ENCODE assay signal across 19 cellular contexts in the genomic region with DNA sequence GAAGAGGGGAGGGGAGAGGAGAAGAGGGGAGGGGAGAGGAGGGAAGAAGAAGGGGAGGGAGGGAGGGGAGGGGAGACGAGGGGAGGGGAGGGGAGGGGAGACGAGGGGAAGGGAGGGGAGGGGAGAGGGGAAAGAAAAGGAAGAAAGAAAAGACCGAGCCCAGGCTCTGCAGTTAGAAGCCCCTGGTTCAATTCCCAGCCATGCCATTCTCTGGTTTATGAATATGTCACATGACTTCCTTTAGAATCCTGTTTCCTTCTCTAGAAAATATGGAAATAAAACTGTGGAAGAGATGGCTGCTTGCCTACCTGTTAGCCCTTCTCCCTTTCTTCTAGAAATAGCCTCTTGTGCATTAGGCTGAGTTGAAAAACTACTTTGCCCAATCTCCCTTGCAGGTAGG. TPM values are rescaled to one million over a fixed set of nuclear protein-coding genes. Genes with fewer than 3 reads are reported as not detected.
A peak's percentile ranks its signal among the peaks of the same experiment; 100 is the strongest.
DNase-seq lines count a peak whose midpoint lies in the region; ATAC-seq, FAIRE-seq and TF ChIP-seq lines count a peak whose summit lies in the region.
"Had no signal": no experiment of that assay in that cellular context is flagged by ENCODE, and none has a peak within 500 bp of the region (broad histone marks: within the 10 kb centered on the region; RNA-seq: fewer than 3 reads in every experiment).

No MANE protein-coding gene starts in this region.

- no peaks in the 10 kb centered on the region for H3K9me3 Mint-ChIP-seq in GM23338
- no peaks in the 10 kb centered on the region for H3K9me3 Mint-ChIP-seq in Calu3 (ENCODE audit: low read depth, unreplicated experiment)
- H3K9me3 Mint-ChIP-seq: HFFc6 had no signal

- no peak for FAIRE-seq in K562 (lab: Jason Lieb, UNC)
- FAIRE-seq: A204.1, GM12891, GM19239 had no signal

- no peak for TF ChIP-seq EP300 in K562 (IDR thresholded peaks at IDR 0.05; ENCODE audit: low read length)

- ATAC-seq in GM23338: no peak
- ATAC-seq in K562: no peak
- no peak for ATAC-seq in gastrocnemius medialis

- intact Hi-C loops in OCI-LY7 (cut with micrococcal nuclease; ENCODE audit: unreplicated experiment): loop anchor here (1.0 kb wide), 1 partner anchor 21 kb away; no protein-coding TSS in a partner anchor
- intact Hi-C loops in K562 (cut with micrococcal nuclease): loop anchor here (1.0 kb wide), 1 partner anchor 253 kb away; no protein-coding TSS in a partner anchor
- intact Hi-C loops in gastrocnemius medialis (cut with DNase I; ENCODE audit: low total_unique reads): no loop called here
- intact Hi-C loops in dorsolateral prefrontal cortex (cut with DNase I): no loop called here
- intact Hi-C loops in Calu3 (cut with micrococcal nuclease; ENCODE audit: unreplicated experiment): no loop called here

- H3K4me2 ChIP-seq in GM23338 (no peak overlapping the region), OCI-LY7 (ENCODE audit: low read length) (peak overlapping the region; percentile 45), K562 (ENCODE audit: insufficient read depth, low read length) (no peak overlapping the region)
- H3K4me2 ChIP-seq: KMS-11 had no signal

- POLR2A ChIA-PET in OCI-LY7 (lab: Charles Lee) (no interaction called here), K562 (lab: Yijun Ruan, JAX) (interaction anchor here (0.7 kb wide), 1 partner anchor 251 kb away, joined by 3 read pairs; a partner anchor contains a TSS)

- H3K4me3 ChIP-seq in GM23338 (no peak overlapping the region), OCI-LY7 (ENCODE audit: low read depth, low read length, poor library complexity, severe bottlenecking) (no peak overlapping the region), K562 (no peak overlapping the region), gastrocnemius medialis (no peak overlapping the region), dorsolateral prefrontal cortex (no peak overlapping the region)

- H3K36me3 Mint-ChIP-seq in GM23338 (ENCODE audit: low read depth): peaks cover 16% of the 10 kb centered on the region
- H3K36me3 Mint-ChIP-seq in Calu3 (ENCODE audit: insufficient read depth, unreplicated experiment): peaks cover 5% of the 10 kb centered on the region
- H3K36me3 Mint-ChIP-seq: CD14-positive monocyte; CD4-positive, alpha-beta memory T cell had no signal

- peaks cover 11% of the 10 kb centered on the region; the same call in 1 of the 2 replicates for H3F3A ChIP-seq in GM23338 (replicated peaks; ENCODE audit: low read depth)

- CTCF ChIA-PET in OCI-LY7 (lab: Charles Lee; ENCODE audit: unreplicated experiment) (no interaction called here), K562 (lab: Yijun Ruan, JAX; ENCODE audit: low intra/inter-chr PET ratio) (no interaction called here), Calu3 (lab: Charles Lee) (interaction anchor here (0.6 to 1.2 kb wide), 3 partner anchors 66 to 1122 kb away, joined by 3 to 4 read pairs (median 4); no protein-coding TSS in a partner anchor)

- 0 out of 2 replicates have a peak overlapping the region, but pooled peaks have one; percentile 63 for H3K27ac ChIP-seq in GM23338 (ENCODE audit: low read depth)
- H3K27ac ChIP-seq in OCI-LY7 (ENCODE audit: low read depth, low read length, poor library complexity, severe bottlenecking): peak overlapping the region; percentile 52
- 0 out of 3 replicates have a peak overlapping the region, but pooled peaks have one; percentile 48 for H3K27ac ChIP-seq in K562 (ENCODE audit: extremely low read depth, low read depth, low read length)
- peak overlapping the region in 3 of 4 donors; percentile 37 to 66 (median 41) for H3K27ac ChIP-seq in gastrocnemius medialis
- no peak overlapping the region for H3K27ac ChIP-seq in dorsolateral prefrontal cortex
- H3K27ac ChIP-seq: KMS-11 had no signal

- BruUV-seq in OCI-LY7 (replicated peaks; lab: Mats Ljungman, UMichigan) (no TSS peak), K562 (replicated peaks; lab: Mats Ljungman, UMichigan) (no TSS peak), Calu3 (replicated peaks; lab: Mats Ljungman, UMichigan) (no TSS peak)

- no peaks in the 10 kb centered on the region; the same call in 1 of the 2 replicates for H4K20me1 ChIP-seq in GM23338 (replicated peaks; ENCODE audit: insufficient read depth)
- no peaks in the 10 kb centered on the region for H4K20me1 ChIP-seq in OCI-LY7 (ENCODE audit: insufficient read depth, low read length)
- H4K20me1 ChIP-seq in K562 (replicated peaks; ENCODE audit: control insufficient read depth, insufficient read depth, low read length): no peaks in the 10 kb centered on the region; the same call in 1 of the 2 replicates

- H3K4me1 Mint-ChIP-seq in GM23338 (peaks cover 22% of the 10 kb centered on the region), Calu3 (ENCODE audit: low read depth, unreplicated experiment) (no peaks in the 10 kb centered on the region)
- H3K4me1 Mint-ChIP-seq: CD4-positive, alpha-beta memory T cell had no signal

- no CpG with 5 or more reads among the region's 3 CpGs for WGBS in K562 (ENCODE audit: insufficient coverage, low coverage, missing lambda C conversion rate)

- no peaks in the 10 kb centered on the region for H3K79me2 ChIP-seq in GM23338 (replicated peaks; ENCODE audit: insufficient read depth)
- H3K79me2 ChIP-seq in OCI-LY7 (ENCODE audit: insufficient read depth, low read depth, low read length): no peaks in the 10 kb centered on the region
- H3K79me2 ChIP-seq in K562 (ENCODE audit: control insufficient read depth, insufficient read depth, low read length): no peaks in the 10 kb centered on the region

- no peak for TF ChIP-seq POLR2A in K562 (conservative IDR thresholded peaks at IDR 0.05)
- no peak for TF ChIP-seq POLR2A in gastrocnemius medialis (IDR thresholded peaks at IDR 0.05)

- no peak for DNase-seq in GM23338 (ENCODE audit: low spot score)
- DNase-seq in OCI-LY7 (ENCODE audit: low spot score): peak; percentile 31
- no peak for DNase-seq in K562 (ENCODE audit: extremely low read depth in 1 of 4, low spot score in 3 of 4)
- DNase-seq in gastrocnemius medialis: no peak
- no peak for DNase-seq in NCI-H1092 (lab: John Stamatoyannopoulos, UW)
- no peak for DNase-seq in dorsolateral prefrontal cortex
- DNase-seq in Calu3: no peak
- DNase-seq: ACHN; BE2C; CD4-positive, alpha-beta memory T cell; DMS79 treated with DMSO at 0.1 percent for 48 hours; GF-D8; HFFc6 had no signal

- H3K9me1 ChIP-seq in K562 (ENCODE audit: control insufficient read depth, insufficient read depth, low read length): no peaks in the 10 kb centered on the region

- no peak for TF ChIP-seq CTCF in GM23338 (conservative IDR thresholded peaks at IDR 0.05; ENCODE audit: low read depth in 2 of 2)
- TF ChIP-seq CTCF in OCI-LY7 (conservative IDR thresholded peaks at IDR 0.05; ENCODE audit: low read length): no peak
- no peak for TF ChIP-seq CTCF in K562 (IDR thresholded peaks at IDR 0.05 in 2 of 3, conservative IDR thresholded peaks at IDR 0.05 in 1 of 3; ENCODE audit: insufficient read depth in 2 of 3, low read depth in 1 of 3, low read length in 3 of 3)
- TF ChIP-seq CTCF in gastrocnemius medialis (IDR thresholded peaks at IDR 0.05 in 4 of 5, conservative IDR thresholded peaks at IDR 0.05 in 1 of 5): no peak
- TF ChIP-seq CTCF in dorsolateral prefrontal cortex (IDR thresholded peaks at IDR 0.05 in 54 of 56, conservative IDR thresholded peaks at IDR 0.05 in 2 of 56; ENCODE audit: low read depth in 1 of 56, partially characterized antibody in 56 of 56): no peak
- TF ChIP-seq CTCF in Calu3 (IDR thresholded peaks at IDR 0.05; ENCODE audit: unreplicated experiment): no peak

- H3K27ac Mint-ChIP-seq in GM23338 (no peak overlapping the region), Calu3 (ENCODE audit: unreplicated experiment) (no peak overlapping the region)
- H3K27ac Mint-ChIP-seq: CD14-positive monocyte; CD4-positive, alpha-beta memory T cell; HFFc6 had no signal

- no peak for TF ChIP-seq RAD21 in K562 (CRISPR knock-in tag; conservative IDR thresholded peaks at IDR 0.05 in 1 of 2, IDR thresholded peaks at IDR 0.05 in 1 of 2)

- H3K9ac ChIP-seq in K562 (ENCODE audit: insufficient read depth in 1 of 2, low read depth in 2 of 2, low read length in 2 of 2): no peak overlapping the region
- H3K9ac ChIP-seq: KMS-11 had no signal

- H3K27me3 ChIP-seq in GM23338 (ENCODE audit: insufficient read depth): no peaks in the 10 kb centered on the region
- no peaks in the 10 kb centered on the region for H3K27me3 ChIP-seq in K562 (ENCODE audit: control insufficient read depth in 2 of 2, insufficient read depth in 2 of 2, low read length in 2 of 2)
- H3K27me3 ChIP-seq in gastrocnemius medialis: no peaks in the 10 kb centered on the region
- peaks cover 0 to 34% (median 0%) of the 10 kb centered on the region in 45 donors for H3K27me3 ChIP-seq in dorsolateral prefrontal cortex

- H3K4me3 Mint-ChIP-seq in GM23338 (no peak overlapping the region), Calu3 (ENCODE audit: low read depth, unreplicated experiment) (no peak overlapping the region)
- H3K4me3 Mint-ChIP-seq: CD14-positive monocyte; CD4-positive, alpha-beta memory T cell; HFFc6 had no signal

- H3K4me1 ChIP-seq in GM23338 (ENCODE audit: insufficient read depth) (peaks cover 13% of the 10 kb centered on the region; the same call in 1 of the 2 replicates), OCI-LY7 (ENCODE audit: insufficient read depth, low read length, poor library complexity, severe bottlenecking) (peaks cover 47% of the 10 kb centered on the region), K562 (replicated peaks in 1 of 2; ENCODE audit: control insufficient read depth in 2 of 2, insufficient read depth in 2 of 2, low read length in 2 of 2) (peaks cover 0 to 15% of the 10 kb centered on the region in 2 experiments; a peak in 2 of 5 replicates), gastrocnemius medialis (peaks cover 0 to 10% of the 10 kb centered on the region in 2 donors)
- H3K4me1 ChIP-seq: BE2C had no signal

- in situ Hi-C loops in K562 (cut with MboI): loop anchor here (25.0 kb wide), 1 partner anchor 503 kb away; a partner anchor contains a TSS
- in situ Hi-C loops in gastrocnemius medialis (cut with MboI; ENCODE audit: low sequenced_read_pairs in 4 of 4): loop anchor here in 2 of 4 donors (25.0 kb wide), 2 partner anchors 278 to 503 kb away; a partner anchor contains a TSS

- no peak overlapping the region for H2AFZ ChIP-seq in GM23338
- H2AFZ ChIP-seq in OCI-LY7 (ENCODE audit: low read length): no peak overlapping the region; the same call in 1 of the 2 replicates
- H2AFZ ChIP-seq in K562 (ENCODE audit: low read depth, low read length): no peak overlapping the region

- H3K9me2 ChIP-seq in GM23338 (ENCODE audit: insufficient read depth): no peaks in the 10 kb centered on the region
- H3K9me2 ChIP-seq in OCI-LY7 (ENCODE audit: insufficient read depth, low read length): no peaks in the 10 kb centered on the region

- H3K36me3 ChIP-seq in GM23338 (ENCODE audit: insufficient read depth): no peaks in the 10 kb centered on the region; the same call in 1 of the 2 replicates
- no peaks in the 10 kb centered on the region for H3K36me3 ChIP-seq in OCI-LY7 (ENCODE audit: insufficient read depth, low read length)
- peaks cover 52% of the 10 kb centered on the region; the same call in 2 of the 3 replicates for H3K36me3 ChIP-seq in K562 (ENCODE audit: control insufficient read depth, insufficient read depth, low read length)
- H3K36me3 ChIP-seq in gastrocnemius medialis: no peaks in the 10 kb centered on the region
- H3K36me3 ChIP-seq: BE2C had no signal

- H3K9me3 ChIP-seq in OCI-LY7 (ENCODE audit: low read length) (no peaks in the 10 kb centered on the region), K562 (replicated peaks; ENCODE audit: control insufficient read depth, insufficient read depth, low read depth, low read length) (no peaks in the 10 kb centered on the region), gastrocnemius medialis (no peaks in the 10 kb centered on the region)
- H3K9me3 ChIP-seq: BE2C had no signal

- H3K27me3 Mint-ChIP-seq in GM23338 (ENCODE audit: insufficient read depth, low read depth, poor library complexity) (peaks cover 13% of the 10 kb centered on the region), Calu3 (ENCODE audit: unreplicated experiment) (peaks cover under 1% of the 10 kb centered on the region)

RNA-seq across cellular contexts. Expression of a gene that starts 14.3 kb away (rescaled TPM):
- 51.4 and 59.3 TPM in 2 replicates for total RNA-seq in GM23338 (2014; rRNA removed; shearing (Covaris generic))
- polyA plus RNA-seq in GM23338 (2016; fragmentation: Nextera tagmentation; extraction: Ambion mirVana): 139 and 150 TPM in 2 replicates
- 17.6 and 21.9 TPM in 2 replicates for total RNA-seq in OCI-LY7 (2014; rRNA removed; shearing (Covaris generic))
- total RNA-seq in OCI-LY7 (2022): 11.2 and 11.6 TPM in 2 replicates
- 33.1 and 49.0 TPM in 2 replicates for total RNA-seq in K562 (2011; cell fraction: chromatin; rRNA removed; ENCODE audit: low replicate concordance)
- 39.5 and 44.5 TPM in 2 replicates for total RNA-seq in K562 (2011; cell fraction: nucleolus; rRNA removed)
- total RNA-seq in K562 (2011; cell fraction: nucleoplasm; rRNA removed): 49.1 and 49.5 TPM in 2 replicates
- 366 and 390 TPM in 2 replicates for total RNA-seq in K562 (2014; rRNA removed)
- total RNA-seq in K562 (2014; rRNA removed; fragmentation: Illumina TruSeq; extraction: Trizol): 114 and 159 TPM in 2 replicates
- total RNA-seq in K562 (2015; rRNA removed; fragmentation: Illumina TruSeq; extraction: Trizol): 244 and 252 TPM in 2 replicates
- 207 and 227 TPM in 2 replicates for total RNA-seq in K562 (2021)
- polyA plus RNA-seq in K562 (2011; rRNA removed): 177 and 189 TPM in 2 replicates
- polyA plus RNA-seq in K562 (2011; cell fraction: cytosol; rRNA removed): 173 and 189 TPM in 2 replicates
- 99.4 and 117 TPM in 2 replicates for polyA plus RNA-seq in K562 (2011; cell fraction: nucleus; rRNA removed)
- polyA plus RNA-seq in K562 (2012): 276 and 308 TPM in 2 replicates
- polyA plus RNA-seq in K562 (2014; fragmentation: Illumina TruSeq; extraction: Trizol): 224 and 227 TPM in 2 replicates
- 10 to 100 TPM; 31.8 to 43.6 TPM for polyA plus RNA-seq in K562 (2014; fragmentation: Nextera tagmentation; extraction: Ambion mirVana)
- 324 and 325 TPM in 2 replicates for polyA plus RNA-seq in K562 (2014; rRNA removed)
- 86.4 and 93.6 TPM in 2 replicates for polyA minus RNA-seq in K562 (2011; rRNA and poly(A)+ RNA removed)
- 45.8 and 53.1 TPM in 2 replicates for polyA minus RNA-seq in K562 (2011; cell fraction: cytosol; rRNA and poly(A)+ RNA removed)
- polyA minus RNA-seq in K562 (2011; cell fraction: nucleus; rRNA and poly(A)+ RNA removed): 24.5 and 35.7 TPM in 2 replicates
- 1,000 to 10,000 TPM; 2,342 to 9,166 (median 6,627) TPM for total RNA-seq in gastrocnemius medialis
- 10 to 100 TPM in 68 of 120 experiments, 1 to 10 TPM in 52; 1.3 to 45.0 (median 10.7) TPM for total RNA-seq in dorsolateral prefrontal cortex
- 48.8 and 53.7 TPM in 2 replicates for total RNA-seq in Calu3 (2022)
- total RNA-seq: CD4-positive, alpha-beta memory T cell had no signal
- polyA plus RNA-seq: CD4-positive, alpha-beta memory T cell had no signal

RNA-seq across cellular contexts. Expression of a gene that starts 17.3 kb away (rescaled TPM):
- 57.4 and 83.9 TPM in 2 replicates for total RNA-seq in GM23338 (2014; rRNA removed; shearing (Covaris generic))
- polyA plus RNA-seq in GM23338 (2016; fragmentation: Nextera tagmentation; extraction: Ambion mirVana) (33.2 and 33.3 TPM in 2 replicates), K562 (2011; rRNA removed) (31.6 and 39.7 TPM in 2 replicates), K562 (2014; fragmentation: Illumina TruSeq; extraction: Trizol) (33.7 and 54.3 TPM in 2 replicates), K562 (2014; fragmentation: Nextera tagmentation; extraction: Ambion mirVana) (1 to 10 TPM; 1.8 to 2.7 TPM), K562 (2014; rRNA removed) (125 and 136 TPM in 2 replicates)
- 194 and 211 TPM in 2 replicates for total RNA-seq in OCI-LY7 (2014; rRNA removed; shearing (Covaris generic))
- total RNA-seq in OCI-LY7 (2022) (177 and 186 TPM in 2 replicates), K562 (2014; rRNA removed) (93.5 and 119 TPM in 2 replicates), K562 (2014; rRNA removed; fragmentation: Illumina TruSeq; extraction: Trizol) (16.3 and 21.9 TPM in 2 replicates), K562 (2015; rRNA removed; fragmentation: Illumina TruSeq; extraction: Trizol) (54.1 and 54.3 TPM in 2 replicates), K562 (2021) (89.7 and 110 TPM in 2 replicates), gastrocnemius medialis (10 to 100 TPM; 22.6 to 28.2 (median 26.2) TPM), dorsolateral prefrontal cortex (100 to 1,000 TPM; 105 to 212 (median 148) TPM), Calu3 (2022) (140 and 151 TPM in 2 replicates)
- 103 and 282 TPM in 2 replicates for total RNA-seq in K562 (2011; cell fraction: chromatin; rRNA removed; ENCODE audit: low replicate concordance)
- total RNA-seq in K562 (2011; cell fraction: nucleolus; rRNA removed): 185 and 189 TPM in 2 replicates
- 126 and 131 TPM in 2 replicates for total RNA-seq in K562 (2011; cell fraction: nucleoplasm; rRNA removed)
- 21.4 and 48.7 TPM in 2 replicates for polyA plus RNA-seq in K562 (2011; cell fraction: cytosol; rRNA removed)
- polyA plus RNA-seq in K562 (2011; cell fraction: nucleus; rRNA removed): 238 and 450 TPM in 2 replicates
- 76.7 and 102 TPM in 2 replicates for polyA plus RNA-seq in K562 (2012)
- polyA minus RNA-seq in K562 (2011; rRNA and poly(A)+ RNA removed): 5.9 and 7.7 TPM in 2 replicates
- 15.9 and 20.8 TPM in 2 replicates for polyA minus RNA-seq in K562 (2011; cell fraction: cytosol; rRNA and poly(A)+ RNA removed)
- 53.1 and 57.2 TPM in 2 replicates for polyA minus RNA-seq in K562 (2011; cell fraction: nucleus; rRNA and poly(A)+ RNA removed)

RNA-seq across cellular contexts. Expression of a gene that starts 22.8 kb away (rescaled TPM):
- total RNA-seq in GM23338 (2014; rRNA removed; shearing (Covaris generic)): 21.5 and 27.9 TPM in 2 replicates
- polyA plus RNA-seq in GM23338 (2016; fragmentation: Nextera tagmentation; extraction: Ambion mirVana): 150 and 153 TPM in 2 replicates
- total RNA-seq in OCI-LY7 (2014; rRNA removed; shearing (Covaris generic)): 2.6 TPM in 1 of 2 replicates, not detected in the other
- total RNA-seq in OCI-LY7 (2022): not detected in 2 replicates
- 25.9 and 44.0 TPM in 2 replicates for total RNA-seq in K562 (2011; cell fraction: chromatin; rRNA removed; ENCODE audit: low replicate concordance)
- 23.2 and 24.3 TPM in 2 replicates for total RNA-seq in K562 (2011; cell fraction: nucleolus; rRNA removed)
- 27.0 and 36.9 TPM in 2 replicates for total RNA-seq in K562 (2011; cell fraction: nucleoplasm; rRNA removed)
- total RNA-seq in K562 (2014; rRNA removed): 107 and 125 TPM in 2 replicates
- total RNA-seq in K562 (2014; rRNA removed; fragmentation: Illumina TruSeq; extraction: Trizol): 22.0 and 26.5 TPM in 2 replicates
- 74.2 and 76.5 TPM in 2 replicates for total RNA-seq in K562 (2015; rRNA removed; fragmentation: Illumina TruSeq; extraction: Trizol)
- total RNA-seq in K562 (2021): 53.7 and 63.3 TPM in 2 replicates
- 28.1 and 33.8 TPM in 2 replicates for polyA plus RNA-seq in K562 (2011; rRNA removed)
- polyA plus RNA-seq in K562 (2011; cell fraction: cytosol; rRNA removed): 41.8 and 52.3 TPM in 2 replicates
- 61.1 and 64.7 TPM in 2 replicates for polyA plus RNA-seq in K562 (2011; cell fraction: nucleus; rRNA removed)
- polyA plus RNA-seq in K562 (2012): 58.4 and 68.8 TPM in 2 replicates
- 42.0 and 55.7 TPM in 2 replicates for polyA plus RNA-seq in K562 (2014; fragmentation: Illumina TruSeq; extraction: Trizol)
- polyA plus RNA-seq in K562 (2014; fragmentation: Nextera tagmentation; extraction: Ambion mirVana): 10 to 100 TPM in 1 of 2 experiments, 1 to 10 TPM in 1; 4.7 to 17.2 TPM
- polyA plus RNA-seq in K562 (2014; rRNA removed): 143 and 158 TPM in 2 replicates
- polyA minus RNA-seq in K562 (2011; rRNA and poly(A)+ RNA removed): 6.4 and 7.0 TPM in 2 replicates
- 7.1 and 13.3 TPM in 2 replicates for polyA minus RNA-seq in K562 (2011; cell fraction: cytosol; rRNA and poly(A)+ RNA removed)
- polyA minus RNA-seq in K562 (2011; cell fraction: nucleus; rRNA and poly(A)+ RNA removed): 10.6 and 16.3 TPM in 2 replicates
- 1 to 10 TPM; 1.6 to 6.2 (median 5.5) TPM for total RNA-seq in gastrocnemius medialis
- 1 to 10 TPM in 7 of 120 experiments, under 1 TPM in 5, not detected in 108; 0.73 to 2.4 (median 1.2) TPM for total RNA-seq in dorsolateral prefrontal cortex
- 1.3 and 2.5 TPM in 2 replicates for total RNA-seq in Calu3 (2022)
- total RNA-seq: CD4-positive, alpha-beta memory T cell; H4; HFFc6 had no signal
- polyA plus RNA-seq: CD4-positive, alpha-beta memory T cell had no signal

RNA-seq across cellular contexts. Expression of a gene that starts 31.7 kb away (rescaled TPM):
- total RNA-seq in GM23338 (2014; rRNA removed; shearing (Covaris generic)): 5.6 and 8.5 TPM in 2 replicates
- polyA plus RNA-seq in GM23338 (2016; fragmentation: Nextera tagmentation; extraction: Ambion mirVana): 8.8 and 9.0 TPM in 2 replicates
- total RNA-seq in OCI-LY7 (2014; rRNA removed; shearing (Covaris generic)): 0.85 and 2.8 TPM in 2 replicates
- 2.2 and 2.5 TPM in 2 replicates for total RNA-seq in OCI-LY7 (2022)
- total RNA-seq in K562 (2011; cell fraction: chromatin; rRNA removed; ENCODE audit: low replicate concordance): 9.1 and 32.2 TPM in 2 replicates
- 17.6 and 19.3 TPM in 2 replicates for total RNA-seq in K562 (2011; cell fraction: nucleolus; rRNA removed)
- 17.8 and 22.7 TPM in 2 replicates for total RNA-seq in K562 (2011; cell fraction: nucleoplasm; rRNA removed)
- 49.8 and 66.8 TPM in 2 replicates for total RNA-seq in K562 (2014; rRNA removed)
- 19.7 and 21.6 TPM in 2 replicates for total RNA-seq in K562 (2014; rRNA removed; fragmentation: Illumina TruSeq; extraction: Trizol)
- 27.6 and 28.5 TPM in 2 replicates for total RNA-seq in K562 (2015; rRNA removed; fragmentation: Illumina TruSeq; extraction: Trizol)
- total RNA-seq in K562 (2021): 43.0 and 44.3 TPM in 2 replicates
- 29.3 and 46.8 TPM in 2 replicates for polyA plus RNA-seq in K562 (2011; rRNA removed)
- 84.8 and 128 TPM in 2 replicates for polyA plus RNA-seq in K562 (2011; cell fraction: cytosol; rRNA removed)
- 48.2 and 66.5 TPM in 2 replicates for polyA plus RNA-seq in K562 (2011; cell fraction: nucleus; rRNA removed)
- polyA plus RNA-seq in K562 (2012): 41.3 and 45.3 TPM in 2 replicates
- polyA plus RNA-seq in K562 (2014; fragmentation: Illumina TruSeq; extraction: Trizol): 61.5 and 67.6 TPM in 2 replicates
- polyA plus RNA-seq in K562 (2014; fragmentation: Nextera tagmentation; extraction: Ambion mirVana): 10 to 100 TPM; 29.7 to 54.4 TPM
- polyA plus RNA-seq in K562 (2014; rRNA removed): 50.2 and 65.0 TPM in 2 replicates
- 7.2 and 9.1 TPM in 2 replicates for polyA minus RNA-seq in K562 (2011; rRNA and poly(A)+ RNA removed)
- 18.7 and 19.0 TPM in 2 replicates for polyA minus RNA-seq in K562 (2011; cell fraction: cytosol; rRNA and poly(A)+ RNA removed)
- polyA minus RNA-seq in K562 (2011; cell fraction: nucleus; rRNA and poly(A)+ RNA removed): 7.1 and 10.8 TPM in 2 replicates
- under 1 TPM in 1 of 4 donors, not detected in 3; 0.39 TPM for total RNA-seq in gastrocnemius medialis
- total RNA-seq in dorsolateral prefrontal cortex: 1 to 10 TPM in 38 of 120 experiments, under 1 TPM in 36, not detected in 46; 0.28 to 3.9 (median 1.0) TPM
- 10.3 and 13.1 TPM in 2 replicates for total RNA-seq in Calu3 (2022)
- total RNA-seq: CD4-positive, alpha-beta memory T cell had no signal

RNA-seq across cellular contexts. Expression of a gene that starts 45.4 kb away (rescaled TPM):
- 0.54 and 2.1 TPM in 2 replicates for total RNA-seq in GM23338 (2014; rRNA removed; shearing (Covaris generic))
- 4.0 and 4.7 TPM in 2 replicates for polyA plus RNA-seq in GM23338 (2016; fragmentation: Nextera tagmentation; extraction: Ambion mirVana)
- 0.44 TPM in 1 of 2 replicates, not detected in the other for total RNA-seq in OCI-LY7 (2014; rRNA removed; shearing (Covaris generic))
- total RNA-seq in OCI-LY7 (2022): 0.84 and 1.3 TPM in 2 replicates
- total RNA-seq in K562 (2011; cell fraction: chromatin; rRNA removed; ENCODE audit: low replicate concordance): 8.2 and 12.8 TPM in 2 replicates
- 5.1 and 5.5 TPM in 2 replicates for total RNA-seq in K562 (2011; cell fraction: nucleolus; rRNA removed)
- 8.5 and 9.7 TPM in 2 replicates for total RNA-seq in K562 (2011; cell fraction: nucleoplasm; rRNA removed)
- total RNA-seq in K562 (2014; rRNA removed): 9.9 and 15.7 TPM in 2 replicates
- 8.8 and 9.8 TPM in 2 replicates for total RNA-seq in K562 (2014; rRNA removed; fragmentation: Illumina TruSeq; extraction: Trizol)
- 6.6 and 7.2 TPM in 2 replicates for total RNA-seq in K562 (2015; rRNA removed; fragmentation: Illumina TruSeq; extraction: Trizol)
- total RNA-seq in K562 (2021): 19.9 and 20.9 TPM in 2 replicates
- polyA plus RNA-seq in K562 (2011; rRNA removed): 3.9 and 5.0 TPM in 2 replicates
- 4.3 and 6.8 TPM in 2 replicates for polyA plus RNA-seq in K562 (2011; cell fraction: cytosol; rRNA removed)
- polyA plus RNA-seq in K562 (2011; cell fraction: nucleus; rRNA removed): 5.3 and 5.7 TPM in 2 replicates
- polyA plus RNA-seq in K562 (2012): 15.2 and 38.7 TPM in 2 replicates
- 18.0 and 19.4 TPM in 2 replicates for polyA plus RNA-seq in K562 (2014; fragmentation: Illumina TruSeq; extraction: Trizol)
- 1 to 10 TPM; 1.3 to 2.1 TPM for polyA plus RNA-seq in K562 (2014; fragmentation: Nextera tagmentation; extraction: Ambion mirVana)
- 14.2 and 15.2 TPM in 2 replicates for polyA plus RNA-seq in K562 (2014; rRNA removed)
- polyA minus RNA-seq in K562 (2011; rRNA and poly(A)+ RNA removed): 2.4 and 5.1 TPM in 2 replicates
- polyA minus RNA-seq in K562 (2011; cell fraction: cytosol; rRNA and poly(A)+ RNA removed): 8.4 and 13.2 TPM in 2 replicates
- polyA minus RNA-seq in K562 (2011; cell fraction: nucleus; rRNA and poly(A)+ RNA removed): 3.1 and 3.4 TPM in 2 replicates
- total RNA-seq in gastrocnemius medialis: not detected
- total RNA-seq in dorsolateral prefrontal cortex: 100 to 1,000 TPM in 93 of 120 experiments, 10 to 100 TPM in 27; 42.8 to 232 (median 125) TPM
- 0.54 and 0.71 TPM in 2 replicates for total RNA-seq in Calu3 (2022)
- total RNA-seq: CD4-positive, alpha-beta memory T cell; H4 had no signal
- polyA plus RNA-seq: CD14-positive monocyte had no signal

Comparison
In these comparisons a context has a peak if more than half of its experiments do, and no peak if none do; other contexts are left out.
1. H3K27ac ChIP-seq: peak in GM23338 (single experiment), OCI-LY7 (single experiment), K562 (single experiment) and gastrocnemius medialis (3 of 4); none in dorsolateral prefrontal cortex (0 of 59).
2. RNA of a gene that starts 14.3 kb away (total RNA-seq): 2,342 to 9,166 TPM in gastrocnemius medialis; 33.1 to 390 TPM in K562, 51.4 to 59.3 TPM in GM23338, 48.8 to 53.7 TPM in Calu3, 11.2 to 21.9 TPM in OCI-LY7 and 1.3 to 45.0 TPM in dorsolateral prefrontal cortex; every median in the first group is over 4 times any median in the second.
3. intact Hi-C loops: an anchor here in OCI-LY7 (1.0 kb wide) and K562 (1.0 kb wide); none called in gastrocnemius medialis, dorsolateral prefrontal cortex and Calu3.